In genomic region chr20:34111057-34111711, GRCh38 we compare ENCODE assay signal across 8 cellular contexts. TPM values are rescaled to one million over a fixed set of nuclear protein-coding genes. Genes with fewer than 3 reads are reported as not detected.
A peak's percentile ranks its signal among the peaks of the same experiment; 100 is the strongest.
DNase-seq lines count a peak whose midpoint lies in the region; ATAC-seq and TF ChIP-seq lines count a peak whose summit lies in the region.

No MANE protein-coding gene starts in this region.

- peak overlapping the region; percentile 89 for H3K27ac ChIP-seq in MM.1S (ENCODE audit: low read length)
- peak overlapping the region; percentile 75 for H3K27ac ChIP-seq in adipose tissue (ENCODE audit: low read depth, low read length)
- peak overlapping the region; percentile 94 for H3K27ac ChIP-seq in iPS-18a (ENCODE audit: low read length)

- H3K36me3 ChIP-seq in MM.1S (replicated peaks; ENCODE audit: insufficient read depth, low read length) (0 out of 2 replicates have a peak, but pooled peaks cover 11% of the 10 kb centered on the region), iPS-18a (ENCODE audit: control insufficient read depth, low read depth, low read length) (peaks cover 21% of the 10 kb centered on the region)

- H3K9me3 ChIP-seq in MM.1S (replicated peaks; ENCODE audit: insufficient read depth, low read length) = no peaks in the 10 kb centered on the region
- H3K9me3 ChIP-seq in iPS-18a (ENCODE audit: control insufficient read depth, low read depth, low read length) = no peaks in the 10 kb centered on the region

- H3F3A ChIP-seq in MM.1S (ENCODE audit: insufficient read depth, low read length) = peaks cover 13% of the 10 kb centered on the region

- H3K4me1 ChIP-seq in MM.1S (ENCODE audit: low read length) (peaks cover 21% of the 10 kb centered on the region), iPS-18a (ENCODE audit: control insufficient read depth, low read depth, low read length) (peaks cover 11% of the 10 kb centered on the region)

- no peak overlapping the region; the same call in 1 of the 2 replicates for H2AFZ ChIP-seq in MM.1S (ENCODE audit: low read length)

- H3K9ac ChIP-seq in MM.1S (ENCODE audit: low read length) (peak overlapping the region; percentile 95), iPS-18a (ENCODE audit: low read length) (peak overlapping the region; percentile 98)

- peak overlapping the region; percentile 99 for H3K4me3 ChIP-seq in MM.1S (ENCODE audit: low read length)
- peak overlapping the region; percentile 92 for H3K4me3 ChIP-seq in iPS-18a (ENCODE audit: low read length)

- 0 to 1% (median 1%) methylated on average over 24 of the region's 24 CpGs for WGBS in adipose tissue, 3 donors

- H3K4me2 ChIP-seq in MM.1S (ENCODE audit: low read depth, low read length) = peak overlapping the region; percentile 60

- no peak for ATAC-seq in GM21390 (IDR thresholded peaks at IDR 0.05; ENCODE audit: unreplicated experiment)

- no peaks in the 10 kb centered on the region for H3K9me2 ChIP-seq in MM.1S (replicated peaks; ENCODE audit: insufficient read depth, low read length)

- TF ChIP-seq CTCF in MM.1S (IDR thresholded peaks at IDR 0.05; ENCODE audit: low read length) = no peak

- no peaks in the 10 kb centered on the region for H3K27me3 ChIP-seq in MM.1S (replicated peaks; ENCODE audit: insufficient read depth, low read length)
- H3K27me3 ChIP-seq in iPS-18a (ENCODE audit: control insufficient read depth, insufficient read depth, low read length) = no peaks in the 10 kb centered on the region

- peaks cover 37% of the 10 kb centered on the region for H4K20me1 ChIP-seq in MM.1S (ENCODE audit: insufficient read depth, low read length)

- H3K79me2 ChIP-seq in MM.1S (ENCODE audit: low read length) = peaks cover 59% of the 10 kb centered on the region

- DNase-seq in DMS 273 (lab: John Stamatoyannopoulos, UW; ENCODE audit: unreplicated experiment) = peak; percentile 44
- DNase-seq in DMS 273 treated with DMSO at 0.1 percent for 48 hours (lab: John Stamatoyannopoulos, UW) = no peak
- peak; percentile 10 for DNase-seq in MM.1S
- DNase-seq in stimulated activated CD8-positive, alpha-beta memory T cell treated with anti-CD3 and anti-CD28 coated beads, Interleukin-4, amount 100 ng/mL, for 48 hours = peak; percentile 37
- DNase-seq in retina = no peak

RNA-seq across cellular contexts. Expression of gene EIF2S2, which starts 0.9 kb away (rescaled TPM):
- 10 to 100 TPM; 35.9 to 56.3 (median 53.5) TPM for polyA plus RNA-seq in adipose tissue

Comparison
In these comparisons a context has a peak if more than half of its experiments do, and no peak if none do; other contexts are left out.
1. DNase-seq: peak in DMS 273 (single experiment), MM.1S (single experiment) and stimulated activated CD8-positive, alpha-beta memory T cell treated with anti-CD3 and anti-CD28 coated beads, Interleukin-4, amount 100 ng/mL, for 48 hours (single experiment); none in DMS 273 treated with DMSO at 0.1 percent for 48 hours (single experiment) and retina (single experiment).
2. Peak in every context shown above with its lines, with median percentiles within 50 percentile points of each other: H3K27ac ChIP-seq.